ENCODE assay signal across 9 cellular contexts in genomic region chr17:2347805-2348685, GRCh38. TPM values are rescaled to one million over a fixed set of nuclear protein-coding genes. Genes with fewer than 3 reads are reported as not detected.
DNase-seq lines count a peak whose midpoint lies in the region; ATAC-seq and TF ChIP-seq lines count a peak whose summit lies in the region.
"Had no signal": no experiment of that assay in that cellular context is flagged by ENCODE, and none has a peak within 500 bp of the region (broad histone marks: within the 10 kb centered on the region; RNA-seq: fewer than 3 reads in every experiment).

No MANE protein-coding gene starts in this region.

- CTCF ChIA-PET in HEK293T (lab: Yijun Ruan, JAX): interaction anchor here (0.7 to 1.0 kb wide), 2 partner anchors 35 to 56 kb away, joined by 3 read pairs; no protein-coding TSS in a partner anchor

- H3K36me3 ChIP-seq in NT2/D1 (ENCODE audit: insufficient read depth, insufficient read length, low read length): peaks cover 25% of the 10 kb centered on the region
- H3K36me3 ChIP-seq: SJSA1 had no signal

- peak overlapping the region; percentile 5 for H3K9ac ChIP-seq in NT2/D1 (ENCODE audit: insufficient read length, low read depth)

- TF ChIP-seq CTCF in omental fat pad (IDR thresholded peaks at IDR 0.05): no peak

- peak overlapping the region in 1 of 2 donors; percentile 19 for H3K27ac Mint-ChIP-seq in stimulated activated naive CD8-positive, alpha-beta T cell treated with anti-CD3 and anti-CD28 coated beads, Interleukin-15, amount 100 ng/mL, for 72 hours

- ATAC-seq in omental fat pad (ENCODE audit: low FRiP score) (peak; percentile 77), GM21390 (IDR thresholded peaks at IDR 0.05; ENCODE audit: unreplicated experiment) (no peak)
- no peak for ATAC-seq in stimulated activated naive CD8-positive, alpha-beta T cell treated with anti-CD3 and anti-CD28 coated beads, Interleukin-15, amount 100 ng/mL, for 72 hours

- POLR2A ChIA-PET in HEK293T (lab: Yijun Ruan, JAX): interaction anchor here (1.3 to 4.8 kb wide), 3 partner anchors 11 to 46 kb away, joined by 3 to 42 read pairs (median 5); partner anchors contain the start of genes SGSM2, SMG6, SRR and TSR1

- peaks cover 24% of the 10 kb centered on the region for H3K4me1 Mint-ChIP-seq in stimulated activated naive CD8-positive, alpha-beta T cell treated with anti-CD3 and anti-CD28 coated beads, Interleukin-15, amount 100 ng/mL, for 72 hours

- H3K9me3 ChIP-seq in NT2/D1 (ENCODE audit: insufficient read depth, low read length): no peaks in the 10 kb centered on the region
- H3K9me3 ChIP-seq: SJSA1 had no signal

- H3K4me3 ChIP-seq in NT2/D1 (ENCODE audit: insufficient read length, low read depth): peak overlapping the region; percentile 0
- H3K4me3 ChIP-seq: SJSA1 had no signal

- peaks cover 6% of the 10 kb centered on the region for H3K4me1 ChIP-seq in NT2/D1 (ENCODE audit: insufficient read depth, insufficient read length)
- H3K4me1 ChIP-seq: SJSA1 had no signal

- no peak overlapping the region for H3K4me3 Mint-ChIP-seq in stimulated activated naive CD8-positive, alpha-beta T cell treated with anti-CD3 and anti-CD28 coated beads, Interleukin-15, amount 100 ng/mL, for 72 hours

- H3K9me3 Mint-ChIP-seq in stimulated activated naive CD8-positive, alpha-beta T cell treated with anti-CD3 and anti-CD28 coated beads, Interleukin-15, amount 100 ng/mL, for 72 hours: no peaks in the 10 kb centered on the region

- DNase-seq in HEK293T (ENCODE audit: extremely low spot score) (peak; percentile 65), NT2/D1 (ENCODE audit: low read depth, low spot score) (peak; percentile 87), fibroblast of the conjunctiva (ENCODE audit: low read depth) (peak; percentile 44), omental fat pad (ENCODE audit: low spot score) (no peak), Kasumi-1 (lab: John Stamatoyannopoulos, UW) (no peak), T-helper 2 cell (no peak)
- no peak for DNase-seq in stimulated activated naive CD8-positive, alpha-beta T cell treated with anti-CD3 and anti-CD28 coated beads, Interleukin-15, amount 100 ng/mL, for 72 hours

- no peaks in the 10 kb centered on the region for H3K27me3 ChIP-seq in NT2/D1 (ENCODE audit: insufficient read depth, insufficient read length)
- H3K27me3 ChIP-seq: SJSA1 had no signal

- H3K27me3 Mint-ChIP-seq in stimulated activated naive CD8-positive, alpha-beta T cell treated with anti-CD3 and anti-CD28 coated beads, Interleukin-15, amount 100 ng/mL, for 72 hours: no peaks in the 10 kb centered on the region

TF ChIP-seq in HEK293T, 16 proteins besides CTCF, POLR2A, EP300 and RAD21:
- TF ChIP-seq SP1 (IDR thresholded peaks at IDR 0.05) (no peak), FOXK2 (IDR thresholded peaks at IDR 0.05) (no peak), BHLHE40 (IDR thresholded peaks at IDR 0.05; ENCODE audit: borderline replicate concordance) (no peak), ZNF384 (IDR thresholded peaks at IDR 0.05) (no peak)
TF ChIP-seq in HEK293T: peak in this region for 0.

RNA-seq across cellular contexts. Expression of gene SGSM2, which starts 10.7 kb away (rescaled TPM):
- total RNA-seq in omental fat pad: 10 to 100 TPM; 30.8 to 50.7 (median 39.8) TPM

RNA-seq across cellular contexts. Expression of gene TSR1, which starts 11.8 kb away (rescaled TPM):
- total RNA-seq in omental fat pad: 100 to 1,000 TPM in 1 of 4 donors, 10 to 100 TPM in 3; 31.6 to 124 (median 40.8) TPM

RNA-seq across cellular contexts. Expression of gene SRR, which starts 44.3 kb away (rescaled TPM):
- 10 to 100 TPM in 1 of 4 donors, 1 to 10 TPM in 3; 5.0 to 14.9 (median 7.2) TPM for total RNA-seq in omental fat pad

RNA-seq across cellular contexts. Expression of gene SMG6, which starts 44.5 kb away (rescaled TPM):
- total RNA-seq in omental fat pad: 10 to 100 TPM; 19.1 to 36.1 (median 25.1) TPM

RNA-seq across cellular contexts. Expression of gene MNT, which starts 52.8 kb away (rescaled TPM):
- 10 to 100 TPM; 11.9 to 23.2 (median 18.5) TPM for total RNA-seq in omental fat pad

Comparison
In these comparisons a context has a peak if more than half of its experiments do, and no peak if none do; other contexts are left out.
1. DNase-seq: peak in HEK293T (single experiment), NT2/D1 (single experiment) and fibroblast of the conjunctiva (single experiment); none in omental fat pad (single experiment), stimulated activated naive CD8-positive, alpha-beta T cell treated with anti-CD3 and anti-CD28 coated beads, Interleukin-15, amount 100 ng/mL, for 72 hours (0 of 2), Kasumi-1 (0 of 2) and T-helper 2 cell (0 of 5).